8 cellular contexts compared by ENCODE assay signal in genomic region chr4:86594559-86595425, GRCh38. TPM values are rescaled to one million over a fixed set of nuclear protein-coding genes. Genes with fewer than 3 reads are reported as not detected.
DNase-seq lines count a peak whose midpoint lies in the region; ATAC-seq and TF ChIP-seq lines count a peak whose summit lies in the region.

No MANE protein-coding gene starts in this region.

- H3K4me3 Mint-ChIP-seq in CD8-positive, alpha-beta T cell, result peak overlapping the region; percentile 74

- POLR2A ChIA-PET in CD8-positive, alpha-beta T cell (lab: Charles Lee), result no interaction called here

- WGBS in sigmoid colon, 2 donors, result 0 to 1% methylated on average over 47 of the region's 47 CpGs

- no peak for TF ChIP-seq POLR2A in sigmoid colon (IDR thresholded peaks at IDR 0.05)

- peaks cover 15% of the 10 kb centered on the region for H3K4me1 Mint-ChIP-seq in CD8-positive, alpha-beta T cell (ENCODE audit: low read depth)

- no peaks in the 10 kb centered on the region for H3K27me3 ChIP-seq in CD8-positive, alpha-beta T cell (ENCODE audit: insufficient read depth, low read length)
- H3K27me3 ChIP-seq in RWPE2 (ENCODE audit: insufficient read depth, poor library complexity, severe bottlenecking), result no peaks in the 10 kb centered on the region
- no peaks in the 10 kb centered on the region for H3K27me3 ChIP-seq in brain microvascular endothelial cell (replicated peaks)
- no peaks in the 10 kb centered on the region for H3K27me3 ChIP-seq in sigmoid colon

- H3K27ac Mint-ChIP-seq in CD8-positive, alpha-beta T cell, result no peak overlapping the region

- no peaks in the 10 kb centered on the region for H3K9me3 ChIP-seq in CD8-positive, alpha-beta T cell (ENCODE audit: low read length)
- no peaks in the 10 kb centered on the region for H3K9me3 ChIP-seq in RWPE2 (ENCODE audit: severe bottlenecking)
- H3K9me3 ChIP-seq in iPS-18c (ENCODE audit: control insufficient read depth, insufficient read depth, low read length), result no peaks in the 10 kb centered on the region
- no peaks in the 10 kb centered on the region for H3K9me3 ChIP-seq in sigmoid colon

- DNase-seq in CD8-positive, alpha-beta T cell, result no peak
- no peak for DNase-seq in RWPE2 (ENCODE audit: low spot score)
- DNase-seq in brain microvascular endothelial cell, result peak; percentile 78
- DNase-seq in sigmoid colon, result peak; percentile 69
- no peak for DNase-seq in HuH-7.5 (ENCODE audit: low spot score)

- CTCF ChIA-PET in CD8-positive, alpha-beta T cell (lab: Charles Lee), result interaction anchor here (1.1 kb wide), 1 partner anchor 73 kb away, joined by 3 read pairs; no protein-coding TSS in a partner anchor

- H3K4me3 ChIP-seq in CD8-positive, alpha-beta T cell (ENCODE audit: low read depth, low read length), result peak overlapping the region; percentile 54
- H3K4me3 ChIP-seq in RWPE2 (ENCODE audit: severe bottlenecking), result peak overlapping the region; percentile 53
- H3K4me3 ChIP-seq in brain microvascular endothelial cell (ENCODE audit: low read depth, low read length), result peak overlapping the region; percentile 80
- peak overlapping the region; percentile 94 for H3K4me3 ChIP-seq in iPS-18c (ENCODE audit: insufficient read depth, low read depth, low read length)
- H3K4me3 ChIP-seq in sigmoid colon, result peak overlapping the region; percentile 57 to 81 (median 74)

- H3K36me3 Mint-ChIP-seq in CD8-positive, alpha-beta T cell, result no peaks in the 10 kb centered on the region

- H3K36me3 ChIP-seq in CD8-positive, alpha-beta T cell (ENCODE audit: insufficient read depth, low read length), result no peaks in the 10 kb centered on the region
- H3K36me3 ChIP-seq in RWPE2 (ENCODE audit: low read depth) (no peaks in the 10 kb centered on the region), brain microvascular endothelial cell (replicated peaks) (no peaks in the 10 kb centered on the region), sigmoid colon (no peaks in the 10 kb centered on the region)

- peaks cover 44% of the 10 kb centered on the region for H3K27me3 Mint-ChIP-seq in CD8-positive, alpha-beta T cell (ENCODE audit: low read depth)

- H3K4me1 ChIP-seq in CD8-positive, alpha-beta T cell (ENCODE audit: insufficient read depth, low read length), result peaks cover 8% of the 10 kb centered on the region
- H3K4me1 ChIP-seq in RWPE2 (ENCODE audit: insufficient read depth, poor library complexity, severe bottlenecking) (peaks cover 40% of the 10 kb centered on the region), sigmoid colon (peaks cover 0 to 37% (median 12%) of the 10 kb centered on the region in 4 donors)

- intact Hi-C loops in CD8-positive, alpha-beta T cell (cut with DNase I, micrococcal nuclease), result no loop called here
- intact Hi-C loops in sigmoid colon (cut with DNase I), result loop anchor here (5.0 to 10.0 kb wide), 3 partner anchors 303 to 1420 kb away; no protein-coding TSS in a partner anchor

- in situ Hi-C loops in brain microvascular endothelial cell (cut with HindIII; ENCODE audit: low pct_ligation_motif_present, low sequenced_read_pairs), result no loop called here

- ATAC-seq in CD8-positive, alpha-beta T cell, result peak; percentile 20
- ATAC-seq in GM19035 (IDR thresholded peaks at IDR 0.05; ENCODE audit: unreplicated experiment) (peak; percentile 31), HG03354 (IDR thresholded peaks at IDR 0.05; ENCODE audit: poor library complexity, severe bottlenecking, unreplicated experiment) (peak; percentile 35), RWPE2 (ENCODE audit: low read depth) (peak; percentile 26)

- no peak for TF ChIP-seq EP300 in sigmoid colon (IDR thresholded peaks at IDR 0.05)

- no peaks in the 10 kb centered on the region for H3K9me3 Mint-ChIP-seq in CD8-positive, alpha-beta T cell

- TF ChIP-seq CTCF in CD8-positive, alpha-beta T cell (IDR thresholded peaks at IDR 0.05), result no peak
- TF ChIP-seq CTCF in RWPE2 (IDR thresholded peaks at IDR 0.05; ENCODE audit: poor library complexity, severe bottlenecking), result no peak
- peak; percentile 54 for TF ChIP-seq CTCF in brain microvascular endothelial cell (IDR thresholded peaks at IDR 0.05; ENCODE audit: low read depth, low read length, missing control alignments)
- TF ChIP-seq CTCF in sigmoid colon (IDR thresholded peaks at IDR 0.05), result no peak

- no peak overlapping the region for H3K27ac ChIP-seq in CD8-positive, alpha-beta T cell (ENCODE audit: low read depth, low read length)
- peak overlapping the region; percentile 77 for H3K27ac ChIP-seq in RWPE2 (ENCODE audit: poor library complexity, severe bottlenecking)
- H3K27ac ChIP-seq in brain microvascular endothelial cell, result peak overlapping the region; percentile 80
- peak overlapping the region; percentile 77 to 90 (median 89) for H3K27ac ChIP-seq in sigmoid colon

RNA-seq across cellular contexts. Expression of gene PTPN13, which starts 0.7 kb away (rescaled TPM):
- under 1 TPM; 0.35 to 0.72 TPM for total RNA-seq in CD8-positive, alpha-beta T cell
- total RNA-seq in sigmoid colon, result 10 to 100 TPM in 3 of 4 donors, 1 to 10 TPM in 1; 9.9 to 16.1 (median 12.5) TPM
- 1 to 10 TPM in 2 of 3 donors, under 1 TPM in 1; 0.60 to 2.5 (median 1.2) TPM for polyA plus RNA-seq in sigmoid colon

Comparison
In these comparisons a context has a peak if more than half of its experiments do, and no peak if none do; other contexts are left out.
1. DNase-seq: peak in brain microvascular endothelial cell (single experiment) and sigmoid colon (single experiment); none in CD8-positive, alpha-beta T cell (0 of 7), RWPE2 (single experiment) and HuH-7.5 (single experiment).
2. RNA of gene PTPN13, which starts 0.7 kb away (total RNA-seq): 9.9 to 16.1 TPM in sigmoid colon; 0.35 to 0.72 TPM in CD8-positive, alpha-beta T cell; every median in the first group is over 4 times any median in the second.
3. Peak in every context shown above with its lines, with median percentiles within 50 percentile points of each other: ATAC-seq and H3K4me3 ChIP-seq.